Comparison of ENCODE assay signal across 9 cellular contexts in the genomic region with DNA sequence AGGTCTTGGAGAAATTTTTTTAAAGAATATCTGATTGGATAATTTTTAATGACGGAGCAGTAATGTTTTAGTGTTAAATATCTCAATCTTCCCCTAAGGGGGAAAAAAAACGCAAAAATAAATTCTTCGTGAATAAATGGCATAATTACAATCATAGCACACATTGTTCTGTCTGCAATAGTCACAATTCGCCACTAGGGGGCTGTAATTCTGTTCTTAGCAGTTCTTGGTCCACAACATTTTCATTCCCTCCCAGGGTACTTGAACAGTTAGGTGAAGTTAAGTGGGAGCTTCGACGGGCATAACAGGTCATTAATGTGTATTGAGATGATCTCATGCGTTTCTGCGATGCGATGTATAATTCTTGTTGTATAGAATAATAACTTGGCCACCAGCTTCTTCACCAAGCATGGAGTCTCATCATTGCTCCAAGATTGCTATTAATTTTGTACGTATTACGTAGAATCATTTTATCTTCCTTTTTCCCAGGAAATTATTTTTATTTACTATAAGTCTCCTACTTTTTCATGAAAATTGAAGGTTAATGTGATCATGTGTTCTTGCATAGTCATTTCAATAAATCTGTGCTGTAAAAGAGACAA. TPM values are rescaled to one million over a fixed set of nuclear protein-coding genes. Genes with fewer than 3 reads are reported as not detected.
DNase-seq lines count a peak whose midpoint lies in the region; ATAC-seq and TF ChIP-seq lines count a peak whose summit lies in the region.
"Had no signal": no experiment of that assay in that cellular context is flagged by ENCODE, and none has a peak within 500 bp of the region (broad histone marks: within the 10 kb centered on the region; RNA-seq: fewer than 3 reads in every experiment).

No MANE protein-coding gene starts in this region.

- H3K27me3 ChIP-seq in Peyer's patch (no peaks in the 10 kb centered on the region), neutrophil (no peaks in the 10 kb centered on the region)

- no peak overlapping the region for H3K27ac ChIP-seq in Peyer's patch
- no peak overlapping the region for H3K27ac ChIP-seq in neutrophil
- H3K27ac ChIP-seq: BLaER1 had no signal

- TF ChIP-seq CTCF in Peyer's patch (IDR thresholded peaks at IDR 0.05) (peak; percentile 40 to 61 (median 46)), epithelial cell of esophagus (IDR thresholded peaks at IDR 0.05; ENCODE audit: insufficient read depth, low read depth, low read length, missing control alignments) (peak; percentile 65), neutrophil (IDR thresholded peaks at IDR 0.05) (peak; percentile 56)

- H3K36me3 ChIP-seq in Peyer's patch (no peaks in the 10 kb centered on the region), neutrophil (no peaks in the 10 kb centered on the region)
- H3K36me3 ChIP-seq: BLaER1 had no signal

- no peak for TF ChIP-seq POLR2A in Peyer's patch (IDR thresholded peaks at IDR 0.05)

- peak; percentile 1 for DNase-seq in DMS153 (lab: John Stamatoyannopoulos, UW)
- DNase-seq in DMS153 treated with DMSO at 0.1 percent for 48 hours (lab: John Stamatoyannopoulos, UW; ENCODE audit: unreplicated experiment): no peak
- DNase-seq in Peyer's patch: peak in 2 of 3 donors; percentile 20 to 68
- peak; percentile 44 for DNase-seq in epithelial cell of esophagus (ENCODE audit: low read depth)
- no peak for DNase-seq in MV-4-11 (lab: John Stamatoyannopoulos, UW)

- H3K4me3 ChIP-seq in Peyer's patch: no peak overlapping the region
- H3K4me3 ChIP-seq in epithelial cell of esophagus (ENCODE audit: low read length): no peak overlapping the region
- no peak overlapping the region for H3K4me3 ChIP-seq in neutrophil (ENCODE audit: low read depth in 1 of 2, low read length in 1 of 2)
- H3K4me3 ChIP-seq: BLaER1 had no signal

- ATAC-seq in GM18517 (IDR thresholded peaks at IDR 0.05; ENCODE audit: unreplicated experiment) (peak; percentile 90), HG03354 (IDR thresholded peaks at IDR 0.05; ENCODE audit: poor library complexity, severe bottlenecking, unreplicated experiment) (peak; percentile 89)

- H3K9me3 ChIP-seq in Peyer's patch: no peaks in the 10 kb centered on the region
- H3K9me3 ChIP-seq in neutrophil: no peaks in the 10 kb centered on the region
- H3K9me3 ChIP-seq: BLaER1 had no signal

- H3K4me1 ChIP-seq in Peyer's patch: no peaks in the 10 kb centered on the region
- no peaks in the 10 kb centered on the region for H3K4me1 ChIP-seq in neutrophil (ENCODE audit: control insufficient read depth in 1 of 2, insufficient read depth in 1 of 2, low read depth in 1 of 2, low read length in 1 of 2)
- H3K4me1 ChIP-seq: BLaER1 had no signal

RNA-seq across cellular contexts. Expression of a gene that starts 27.2 kb away (rescaled TPM):
- not detected for total RNA-seq in Peyer's patch

Comparison
In these comparisons a context has a peak if more than half of its experiments do, and no peak if none do; other contexts are left out.
1. DNase-seq: peak in DMS153 (single experiment), Peyer's patch (2 of 3) and epithelial cell of esophagus (single experiment); none in DMS153 treated with DMSO at 0.1 percent for 48 hours (single experiment) and MV-4-11 (single experiment).
2. Peak in every context shown above with its lines, with median percentiles within 50 percentile points of each other: CTCF ChIP-seq.